9 cellular contexts compared by ENCODE assay signal in genomic region chr1:42945171-42945570, GRCh38. TPM values are rescaled to one million over a fixed set of nuclear protein-coding genes. Genes with fewer than 3 reads are reported as not detected.
DNase-seq lines count a peak whose midpoint lies in the region; ATAC-seq, FAIRE-seq and TF ChIP-seq lines count a peak whose summit lies in the region.
"Had no signal": no experiment of that assay in that cellular context is flagged by ENCODE, and none has a peak within 500 bp of the region (broad histone marks: within the 10 kb centered on the region; RNA-seq: fewer than 3 reads in every experiment).

No MANE protein-coding gene starts in this region.

- H3K27me3 ChIP-seq in BE2C = no peaks in the 10 kb centered on the region

- peak; percentile 13 for FAIRE-seq in GM12891 (lab: Jason Lieb, UNC)

- no peak for TF ChIP-seq POLR2A in GM12891 (IDR thresholded peaks at IDR 0.05; ENCODE audit: low read depth, low read length)

- no peak for TF ChIP-seq CTCF in BE2C (IDR thresholded peaks at IDR 0.05; ENCODE audit: low read depth, low read length)

- H3K4me1 ChIP-seq in BE2C = peaks cover 24% of the 10 kb centered on the region

- DNase-seq in GM12891 (ENCODE audit: insufficient read length, low spot score) (no peak), OCI-M1 (lab: John Stamatoyannopoulos, UW) (peak; percentile 66), BE2C (no peak)
- DNase-seq in stimulated activated CD4-positive, alpha-beta T cell treated with anti-CD3 and anti-CD28 coated beads, Interleukin-12 subunit alpha, Interleukin-12 subunit beta, amount 100 ng/mL, for 4 hours = no peak

- ATAC-seq in GM19463 (IDR thresholded peaks at IDR 0.05; ENCODE audit: unreplicated experiment) (no peak), HG02840 (IDR thresholded peaks at IDR 0.05; ENCODE audit: low FRiP score, unreplicated experiment) (no peak)

- peak overlapping the region; percentile 80 for H3K27ac ChIP-seq in cingulate gyrus (ENCODE audit: low read depth, low read length)
- H3K27ac ChIP-seq in skin epidermis = peak overlapping the region in 15 of 21 experiments; percentile 16 to 98 (median 73)

- H3K36me3 ChIP-seq in BE2C = peaks cover 45% of the 10 kb centered on the region

- no peaks in the 10 kb centered on the region for H3K9me3 ChIP-seq in BE2C

- H3K4me3 ChIP-seq in skin epidermis = no peak overlapping the region
- no peak overlapping the region for H3K4me3 ChIP-seq in BE2C (ENCODE audit: low read depth, low read length)
- H3K4me3 ChIP-seq: coronary artery had no signal

TF ChIP-seq in GM12891, 5 proteins besides CTCF, POLR2A, EP300 and RAD21:
- TF ChIP-seq POU2F2 (IDR thresholded peaks at IDR 0.05; ENCODE audit: low read depth, low read length) = no peak
- no peak for TF ChIP-seq TAF1 (IDR thresholded peaks at IDR 0.05; ENCODE audit: low read depth, low read length)
- TF ChIP-seq SPI1 (IDR thresholded peaks at IDR 0.05; ENCODE audit: low read depth, low read length) = no peak
- TF ChIP-seq POLR2AphosphoS5 (IDR thresholded peaks at IDR 0.05; ENCODE audit: low read depth, low read length) = no peak

RNA-seq across cellular contexts. Expression of gene SLC2A1, which starts 13.5 kb away (rescaled TPM):
- 33.9 TPM for polyA plus RNA-seq in GM12891 (2012; ENCODE audit: low read depth, missing spikeins)
- 40.9 TPM for polyA plus RNA-seq in BE2C (2012; ENCODE audit: insufficient read depth, insufficient read length, low read depth)
